Comparison of ENCODE assay signal across 10 cellular contexts in the genomic region with DNA sequence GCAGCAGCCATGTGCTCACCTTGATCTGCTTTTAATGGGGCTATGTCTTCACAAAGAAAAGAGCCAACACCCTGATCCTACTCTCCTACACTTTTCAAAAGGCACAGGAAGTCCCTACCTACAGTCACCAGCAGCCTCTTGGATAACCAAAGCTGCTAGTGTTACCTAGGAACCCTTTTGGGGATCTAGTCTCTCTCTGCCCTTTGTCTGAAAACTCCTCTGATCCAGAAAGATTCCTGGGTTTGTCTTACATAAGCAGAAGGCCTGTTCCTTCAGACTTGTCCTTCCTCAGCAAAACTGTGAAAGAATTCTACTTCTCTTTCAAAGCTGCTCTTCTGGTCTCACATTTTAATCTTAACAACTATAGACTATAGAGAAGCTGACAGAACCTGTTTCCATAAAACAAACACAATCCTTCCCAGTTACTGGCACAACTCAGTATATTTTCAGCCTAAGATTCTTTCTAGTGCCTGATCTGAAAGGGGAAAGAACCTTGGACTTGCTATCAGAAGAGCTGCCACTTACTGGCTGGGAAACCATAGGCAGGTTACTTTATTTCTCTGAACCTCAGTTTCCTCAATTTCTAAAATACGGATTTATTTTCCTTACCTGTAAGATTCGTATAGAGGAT. TPM values are rescaled to one million over a fixed set of nuclear protein-coding genes. Genes with fewer than 3 reads are reported as not detected.
DNase-seq lines count a peak whose midpoint lies in the region; ATAC-seq and TF ChIP-seq lines count a peak whose summit lies in the region.
"Had no signal": no experiment of that assay in that cellular context is flagged by ENCODE, and none has a peak within 500 bp of the region (broad histone marks: within the 10 kb centered on the region; RNA-seq: fewer than 3 reads in every experiment).

No MANE protein-coding gene starts in this region.

- H3K27ac ChIP-seq in lower lobe of right lung (peak overlapping the region; percentile 94), temporal lobe (ENCODE audit: low read depth, low read length) (peak overlapping the region; percentile 80)
- H3K27ac ChIP-seq: RWPE1 had no signal

- intact Hi-C loops in activated T-helper 2 cell treated with anti-CD3 and anti-CD28 coated beads, Interferon-gamma antibody, Interleukin-2, Interleukin-4, amounts not matched to agents 10 μg/mL and 5 μg/mL and 100 μg/mL, durations not matched to agents 14 hours and 24 hours and 36 hours (cut with micrococcal nuclease), result loop anchor here (1.0 to 5.0 kb wide), 7 partner anchors 48 to 278 kb away; no protein-coding TSS in a partner anchor
- intact Hi-C loops in lower lobe of right lung (cut with DNase I), result no loop called here

- CTCF ChIA-PET in activated CD8-positive, alpha-beta memory T cell treated with anti-CD3 and anti-CD28 coated beads, Interleukin-2, amount 10 ng/mL, durations not matched to agents 7 days and 5 days (lab: Charles Lee), result interaction anchor here (1.0 kb wide), 1 partner anchor 64 kb away, joined by 3 read pairs; no protein-coding TSS in a partner anchor

- no peak for DNase-seq in activated CD8-positive, alpha-beta memory T cell treated with anti-CD3 and anti-CD28 coated beads, Interleukin-2, amount 10 ng/mL, durations not matched to agents 7 days and 5 days
- DNase-seq in activated CD8-positive, alpha-beta memory T cell treated with anti-CD3 and anti-CD28 coated beads, Interleukin-2, amount 50 U/mL, for 4 hours, result no peak
- DNase-seq in activated T-helper 2 cell treated with anti-CD3 and anti-CD28 coated beads, Interferon-gamma antibody, Interleukin-2, Interleukin-4, amounts not matched to agents 10 μg/mL and 5 μg/mL and 100 μg/mL, durations not matched to agents 14 hours and 24 hours and 36 hours (ENCODE audit: low spot score), result no peak
- DNase-seq in lower lobe of right lung (no peak), AG08395 (ENCODE audit: low spot score) (no peak), GM19238 (ENCODE audit: insufficient read length, low spot score) (no peak)
- DNase-seq: C1 segment of cervical spinal cord had no signal

- no peaks in the 10 kb centered on the region for H3K27me3 ChIP-seq in lower lobe of right lung (ENCODE audit: low read depth)

- peak overlapping the region; percentile 85 for H3K27ac Mint-ChIP-seq in activated CD8-positive, alpha-beta memory T cell treated with anti-CD3 and anti-CD28 coated beads, Interleukin-2, amount 10 ng/mL, durations not matched to agents 7 days and 5 days
- H3K27ac Mint-ChIP-seq in activated T-helper 2 cell treated with anti-CD3 and anti-CD28 coated beads, Interferon-gamma antibody, Interleukin-2, Interleukin-4, amounts not matched to agents 10 μg/mL and 5 μg/mL and 100 μg/mL, durations not matched to agents 14 hours and 24 hours and 36 hours, result peak overlapping the region; percentile 91

- peaks cover 27% of the 10 kb centered on the region for H3K36me3 Mint-ChIP-seq in activated CD8-positive, alpha-beta memory T cell treated with anti-CD3 and anti-CD28 coated beads, Interleukin-2, amount 10 ng/mL, durations not matched to agents 7 days and 5 days
- H3K36me3 Mint-ChIP-seq in activated T-helper 2 cell treated with anti-CD3 and anti-CD28 coated beads, Interferon-gamma antibody, Interleukin-2, Interleukin-4, amounts not matched to agents 10 μg/mL and 5 μg/mL and 100 μg/mL, durations not matched to agents 14 hours and 24 hours and 36 hours (ENCODE audit: low read depth), result peaks cover 86% of the 10 kb centered on the region

- H3K4me1 Mint-ChIP-seq in activated CD8-positive, alpha-beta memory T cell treated with anti-CD3 and anti-CD28 coated beads, Interleukin-2, amount 10 ng/mL, durations not matched to agents 7 days and 5 days, result peaks cover 68% of the 10 kb centered on the region
- peaks cover 58% of the 10 kb centered on the region for H3K4me1 Mint-ChIP-seq in activated T-helper 2 cell treated with anti-CD3 and anti-CD28 coated beads, Interferon-gamma antibody, Interleukin-2, Interleukin-4, amounts not matched to agents 10 μg/mL and 5 μg/mL and 100 μg/mL, durations not matched to agents 14 hours and 24 hours and 36 hours (ENCODE audit: low read depth)

- ATAC-seq in activated CD8-positive, alpha-beta memory T cell treated with anti-CD3 and anti-CD28 coated beads, Interleukin-2, amount 10 ng/mL, durations not matched to agents 7 days and 5 days, result no peak
- ATAC-seq in lower lobe of right lung, result peak; percentile 33 to 51
- no peak for ATAC-seq in GM21737 (IDR thresholded peaks at IDR 0.05; ENCODE audit: unreplicated experiment)

- peaks cover 79% of the 10 kb centered on the region for H3K4me1 ChIP-seq in lower lobe of right lung

- H3K27me3 Mint-ChIP-seq in activated CD8-positive, alpha-beta memory T cell treated with anti-CD3 and anti-CD28 coated beads, Interleukin-2, amount 10 ng/mL, durations not matched to agents 7 days and 5 days, result no peaks in the 10 kb centered on the region
- no peaks in the 10 kb centered on the region for H3K27me3 Mint-ChIP-seq in activated T-helper 2 cell treated with anti-CD3 and anti-CD28 coated beads, Interferon-gamma antibody, Interleukin-2, Interleukin-4, amounts not matched to agents 10 μg/mL and 5 μg/mL and 100 μg/mL, durations not matched to agents 14 hours and 24 hours and 36 hours (ENCODE audit: low read depth)

- no peaks in the 10 kb centered on the region for H3K9me3 ChIP-seq in lower lobe of right lung

- no peak for TF ChIP-seq CTCF in lower lobe of right lung (IDR thresholded peaks at IDR 0.05)

- peak overlapping the region; percentile 96 for H3K4me3 ChIP-seq in lower lobe of right lung

- H3K36me3 ChIP-seq in lower lobe of right lung, result peaks cover 24% of the 10 kb centered on the region

- peak overlapping the region; percentile 5 for H3K4me3 Mint-ChIP-seq in activated CD8-positive, alpha-beta memory T cell treated with anti-CD3 and anti-CD28 coated beads, Interleukin-2, amount 10 ng/mL, durations not matched to agents 7 days and 5 days
- peak overlapping the region; percentile 98 for H3K4me3 Mint-ChIP-seq in activated T-helper 2 cell treated with anti-CD3 and anti-CD28 coated beads, Interferon-gamma antibody, Interleukin-2, Interleukin-4, amounts not matched to agents 10 μg/mL and 5 μg/mL and 100 μg/mL, durations not matched to agents 14 hours and 24 hours and 36 hours (ENCODE audit: low read depth)

- H3K9me3 Mint-ChIP-seq in activated CD8-positive, alpha-beta memory T cell treated with anti-CD3 and anti-CD28 coated beads, Interleukin-2, amount 10 ng/mL, durations not matched to agents 7 days and 5 days (ENCODE audit: low read depth), result no peaks in the 10 kb centered on the region
- no peaks in the 10 kb centered on the region for H3K9me3 Mint-ChIP-seq in activated T-helper 2 cell treated with anti-CD3 and anti-CD28 coated beads, Interferon-gamma antibody, Interleukin-2, Interleukin-4, amounts not matched to agents 10 μg/mL and 5 μg/mL and 100 μg/mL, durations not matched to agents 14 hours and 24 hours and 36 hours

RNA-seq across cellular contexts. Expression of a gene that starts 2.9 kb away (rescaled TPM):
- total RNA-seq in activated CD8-positive, alpha-beta memory T cell treated with anti-CD3 and anti-CD28 coated beads, Interleukin-2, amount 10 ng/mL, durations not matched to agents 7 days and 5 days, result 10 to 100 TPM; 26.3 to 41.4 TPM
- total RNA-seq in activated T-helper 2 cell treated with anti-CD3 and anti-CD28 coated beads, Interferon-gamma antibody, Interleukin-2, Interleukin-4, amounts not matched to agents 10 μg/mL and 5 μg/mL and 100 μg/mL, durations not matched to agents 14 hours and 24 hours and 36 hours, result 125 and 126 TPM in 2 replicates
- 17.6 TPM for total RNA-seq in lower lobe of right lung
- 2.2 TPM for total RNA-seq in temporal lobe

RNA-seq across cellular contexts. Expression of a gene that starts 3.1 kb away (rescaled TPM):
- total RNA-seq in activated CD8-positive, alpha-beta memory T cell treated with anti-CD3 and anti-CD28 coated beads, Interleukin-2, amount 10 ng/mL, durations not matched to agents 7 days and 5 days, result 10 to 100 TPM; 31.1 to 34.0 TPM
- total RNA-seq in activated T-helper 2 cell treated with anti-CD3 and anti-CD28 coated beads, Interferon-gamma antibody, Interleukin-2, Interleukin-4, amounts not matched to agents 10 μg/mL and 5 μg/mL and 100 μg/mL, durations not matched to agents 14 hours and 24 hours and 36 hours, result 67.4 and 68.8 TPM in 2 replicates
- 26.1 TPM for total RNA-seq in lower lobe of right lung
- total RNA-seq in temporal lobe, result 13.8 TPM

Comparison
In these comparisons a context has a peak if more than half of its experiments do, and no peak if none do; other contexts are left out.
1. ATAC-seq: peak in lower lobe of right lung (2 of 2); none in activated CD8-positive, alpha-beta memory T cell treated with anti-CD3 and anti-CD28 coated beads, Interleukin-2, amount 10 ng/mL, durations not matched to agents 7 days and 5 days (single experiment) and GM21737 (single experiment).